In genomic region chr20:3888622-3889488, GRCh38 we compare ENCODE assay signal across 1 cellular context.
TF ChIP-seq lines count a peak whose summit lies in the region.

PANK2 (plus strand) TSS chr20:3889387.

TF ChIP-seq in K562, 482 proteins besides CTCF, POLR2A, EP300 and RAD21 (continued from another document and continues in another):
- TF ChIP-seq ATF6 (CRISPR knock-in tag; IDR thresholded peaks at IDR 0.05) (no peak; the same call in 1 of the 2 replicates), TRIM25 (IDR thresholded peaks at IDR 0.05; ENCODE audit: borderline replicate concordance) (no peak), SMARCE1 (IDR thresholded peaks at IDR 0.05) (no peak), FOXM1 (IDR thresholded peaks at IDR 0.05; ENCODE audit: low read depth) (no peak), FOXM1 (CRISPR knock-in tag; IDR thresholded peaks at IDR 0.05; ENCODE audit: low read depth) (no peak), LEF1 (IDR thresholded peaks at IDR 0.05) (no peak), ZNF57 (CRISPR knock-in tag; IDR thresholded peaks at IDR 0.05) (no peak), ZNF551 (CRISPR knock-in tag; IDR thresholded peaks at IDR 0.05) (no peak), FIP1L1 (IDR thresholded peaks at IDR 0.05; ENCODE audit: low read depth, low read length, poor library complexity, severe bottlenecking) (peak; percentile 25), ZBED1 (IDR thresholded peaks at IDR 0.05) (no peak), KLF1 (tag; IDR thresholded peaks at IDR 0.05) (no peak), THRAP3 (IDR thresholded peaks at IDR 0.05; ENCODE audit: borderline replicate concordance) (no peak), ARHGAP35 (IDR thresholded peaks at IDR 0.05; ENCODE audit: partially characterized antibody) (no peak), HNRNPK (IDR thresholded peaks at IDR 0.05; ENCODE audit: low read depth, low read length, poor library complexity, severe bottlenecking) (no peak), NKRF (IDR thresholded peaks at IDR 0.05; ENCODE audit: borderline replicate concordance) (no peak), ZNF589 (CRISPR knock-in tag; IDR thresholded peaks at IDR 0.05; ENCODE audit: low read depth) (no peak), NBN (IDR thresholded peaks at IDR 0.05; ENCODE audit: low read depth) (no peak), KHSRP (IDR thresholded peaks at IDR 0.05) (no peak), PHF8 (IDR thresholded peaks at IDR 0.05; ENCODE audit: borderline replicate concordance, low read length) (peak; percentile 82; the same call in 1 of the 2 replicates), ZBTB2 (IDR thresholded peaks at IDR 0.05) (no peak), HEY1 (CRISPR knock-in tag; IDR thresholded peaks at IDR 0.05; ENCODE audit: borderline replicate concordance) (no peak), PHB2 (IDR thresholded peaks at IDR 0.05; ENCODE audit: low read depth) (no peak), THAP12 (CRISPR knock-in tag; IDR thresholded peaks at IDR 0.05) (0 out of 2 replicates have a peak, but pooled peaks have one; percentile 73), SAFB (IDR thresholded peaks at IDR 0.05; ENCODE audit: borderline replicate concordance, low read depth, low read length) (no peak), FOXO4 (CRISPR knock-in tag; IDR thresholded peaks at IDR 0.05) (no peak), DPF2 (IDR thresholded peaks at IDR 0.05) (0 out of 2 replicates have a peak, but pooled peaks have one; percentile 40), GTF2B (IDR thresholded peaks at IDR 0.05; ENCODE audit: extremely low read depth, insufficient read length) (no peak), NFE2 (IDR thresholded peaks at IDR 0.05; ENCODE audit: low read depth) (0 out of 2 replicates have a peak, but pooled peaks have one; percentile 6), NR0B1 (IDR thresholded peaks at IDR 0.05; ENCODE audit: partially characterized antibody) (no peak), SMC3 (conservative IDR thresholded peaks at IDR 0.05; ENCODE audit: insufficient read depth, low read depth, low read length) (0 out of 2 replicates have a peak, but pooled peaks have one; percentile 4), TFAM (CRISPR knock-in tag; conservative IDR thresholded peaks at IDR 0.05) (no peak), CHCHD3 (CRISPR knock-in tag; IDR thresholded peaks at IDR 0.05) (no peak), ZNF280B (CRISPR knock-in tag; IDR thresholded peaks at IDR 0.05) (no peak), ZNF444 (CRISPR knock-in tag; IDR thresholded peaks at IDR 0.05) (no peak), RBM17 (IDR thresholded peaks at IDR 0.05; ENCODE audit: borderline replicate concordance, low read depth, low read length) (no peak), USF2 (CRISPR knock-in tag; IDR thresholded peaks at IDR 0.05) (no peak), NCOA4 (IDR thresholded peaks at IDR 0.05; ENCODE audit: partially characterized antibody) (no peak), ZFP30 (CRISPR knock-in tag; IDR thresholded peaks at IDR 0.05; ENCODE audit: borderline replicate concordance) (no peak), SMARCB1 (IDR thresholded peaks at IDR 0.05; ENCODE audit: insufficient read length, low read depth) (no peak), ETV1 (tag; conservative IDR thresholded peaks at IDR 0.05; ENCODE audit: low read depth) (peak; percentile 31; the same call in 1 of the 2 replicates), ZNF3 (CRISPR knock-in tag; IDR thresholded peaks at IDR 0.05) (no peak), ZNF24 (IDR thresholded peaks at IDR 0.05) (no peak), FOXP4 (CRISPR knock-in tag; IDR thresholded peaks at IDR 0.05; ENCODE audit: borderline replicate concordance) (peak; percentile 66; the same call in 1 of the 2 replicates), KLF13 (tag; IDR thresholded peaks at IDR 0.05; ENCODE audit: borderline replicate concordance, low read depth) (0 out of 2 replicates have a peak, but pooled peaks have one; percentile 34), MTA2 (IDR thresholded peaks at IDR 0.05; ENCODE audit: low read depth) (no peak), STAT5A (IDR thresholded peaks at IDR 0.05; ENCODE audit: borderline replicate concordance, low read length) (no peak), ILF3 (IDR thresholded peaks at IDR 0.05; ENCODE audit: borderline replicate concordance) (no peak)
